Comparison of ENCODE assay signal across 9 cellular contexts in genomic region chr1:21935393-21935804, GRCh38. TPM values are rescaled to one million over a fixed set of nuclear protein-coding genes. Genes with fewer than 3 reads are reported as not detected.
A peak's percentile ranks its signal among the peaks of the same experiment; 100 is the strongest.
DNase-seq lines count a peak whose midpoint lies in the region; ATAC-seq and TF ChIP-seq lines count a peak whose summit lies in the region.
"Had no signal": no experiment of that assay in that cellular context is flagged by ENCODE, and none has a peak within 500 bp of the region (broad histone marks: within the 10 kb centered on the region; RNA-seq: fewer than 3 reads in every experiment).

No MANE protein-coding gene starts in this region.

- peak overlapping the region; percentile 43 for H3K4me3 Mint-ChIP-seq in activated T-helper 2 cell treated with anti-CD3 and anti-CD28 coated beads, Interferon-gamma antibody, Interleukin-2, Interleukin-4, amounts not matched to agents 10 μg/mL and 5 μg/mL and 100 μg/mL, durations not matched to agents 14 hours and 24 hours and 36 hours (ENCODE audit: low read depth)

- DNase-seq in HCT116 (ENCODE audit: low read depth, low spot score) (no peak), spleen (no peak), NCI-H2107 (lab: John Stamatoyannopoulos, UW) (no peak), NCI-H187 (lab: John Stamatoyannopoulos, UW) (no peak)
- no peak for DNase-seq in activated T-helper 2 cell treated with anti-CD3 and anti-CD28 coated beads, Interferon-gamma antibody, Interleukin-2, Interleukin-4, amounts not matched to agents 10 μg/mL and 5 μg/mL and 100 μg/mL, durations not matched to agents 14 hours and 24 hours and 36 hours (ENCODE audit: low spot score)
- DNase-seq in stimulated activated CD4-positive, alpha-beta T cell treated with anti-CD3 and anti-CD28 coated beads, Interleukin-4, amount 100 ng/mL, for 24 hours = no peak

- H4K20me1 ChIP-seq in HCT116 (ENCODE audit: insufficient read depth) = no peaks in the 10 kb centered on the region

- TF ChIP-seq POLR2A in HCT116 (IDR thresholded peaks at IDR 0.05; ENCODE audit: borderline replicate concordance, extremely low read depth, insufficient read depth, insufficient read length) (no peak), spleen (IDR thresholded peaks at IDR 0.05) (no peak)

- no peaks in the 10 kb centered on the region for H3K27me3 ChIP-seq in HCT116 (ENCODE audit: insufficient read depth, low read length)
- H3K27me3 ChIP-seq in spleen (replicated peaks in 1 of 7) = peaks cover 0 to 23% (median 0%) of the 10 kb centered on the region in 7 donors

- H3K27ac ChIP-seq in HCT116 (ENCODE audit: low read depth, low read length) = peak overlapping the region; percentile 60; the same call in 1 of the 2 replicates
- peak overlapping the region in 7 of 8 donors; percentile 11 to 81 (median 75) for H3K27ac ChIP-seq in spleen

- no peak for ATAC-seq in HCT116
- no peak for ATAC-seq in HG03175 (IDR thresholded peaks at IDR 0.05; ENCODE audit: unreplicated experiment)

- peak overlapping the region; percentile 91 for H3K4me2 ChIP-seq in HCT116 (ENCODE audit: low read length)

- H3K9ac ChIP-seq in HCT116 (ENCODE audit: low read length) = peak overlapping the region; percentile 78

- H3K9me3 ChIP-seq in HCT116 (ENCODE audit: control insufficient read depth in 1 of 2, insufficient read depth in 1 of 2, low read depth in 1 of 2, low read length in 2 of 2) (no peaks in the 10 kb centered on the region), iPS-18c (ENCODE audit: control insufficient read depth, insufficient read depth, low read length) (peaks cover 2% of the 10 kb centered on the region), spleen (no peaks in the 10 kb centered on the region)

- H3K4me3 ChIP-seq in HCT116 (replicated peaks in 1 of 2; ENCODE audit: low read depth in 1 of 2, low read length in 2 of 2) = peak overlapping the region; percentile 60 to 76; a peak in 2 of 4 replicates
- peak overlapping the region; percentile 56 for H3K4me3 ChIP-seq in iPS-18c (ENCODE audit: insufficient read depth, low read depth, low read length)
- peak overlapping the region in 6 of 8 donors; percentile 0 to 81 (median 60) for H3K4me3 ChIP-seq in spleen

- RAD21 ChIA-PET in HCT116 (lab: Charles Lee; ENCODE audit: low non-redundant PET in 1 of 2, low total read pairs in 2 of 2, uncharacterized antibody in 2 of 2, unreplicated experiment in 2 of 2) = no interaction called here

- H3K4me1 ChIP-seq in HCT116 (ENCODE audit: control insufficient read depth in 1 of 2, insufficient read depth in 2 of 2, low read length in 2 of 2) (peaks cover 56 to 92% of the 10 kb centered on the region in 2 experiments), spleen (peaks cover 20 to 95% (median 69%) of the 10 kb centered on the region in 6 donors)

- no peak overlapping the region for H2AFZ ChIP-seq in HCT116 (ENCODE audit: low read depth, low read length, poor library complexity, severe bottlenecking)

- peaks cover 47% of the 10 kb centered on the region for H3K79me2 ChIP-seq in HCT116 (ENCODE audit: insufficient read depth, low read length)

- peaks cover 4% of the 10 kb centered on the region for H3K4me1 Mint-ChIP-seq in activated T-helper 2 cell treated with anti-CD3 and anti-CD28 coated beads, Interferon-gamma antibody, Interleukin-2, Interleukin-4, amounts not matched to agents 10 μg/mL and 5 μg/mL and 100 μg/mL, durations not matched to agents 14 hours and 24 hours and 36 hours (ENCODE audit: low read depth)

- H3K36me3 Mint-ChIP-seq in activated T-helper 2 cell treated with anti-CD3 and anti-CD28 coated beads, Interferon-gamma antibody, Interleukin-2, Interleukin-4, amounts not matched to agents 10 μg/mL and 5 μg/mL and 100 μg/mL, durations not matched to agents 14 hours and 24 hours and 36 hours (ENCODE audit: low read depth) = peaks cover 3% of the 10 kb centered on the region

- TF ChIP-seq RAD21 in HCT116 (IDR thresholded peaks at IDR 0.05; ENCODE audit: low read depth) = no peak

- H3K9me2 ChIP-seq in HCT116 (ENCODE audit: insufficient read depth) = no peaks in the 10 kb centered on the region

- no TSS peak for BruUV-seq in HCT116 (replicated peaks; lab: Mats Ljungman, UMichigan)

- H3K9me3 Mint-ChIP-seq in activated T-helper 2 cell treated with anti-CD3 and anti-CD28 coated beads, Interferon-gamma antibody, Interleukin-2, Interleukin-4, amounts not matched to agents 10 μg/mL and 5 μg/mL and 100 μg/mL, durations not matched to agents 14 hours and 24 hours and 36 hours = no peaks in the 10 kb centered on the region

- H3K36me3 ChIP-seq in HCT116 (ENCODE audit: control insufficient read depth in 1 of 2, insufficient read depth in 2 of 2, low read length in 2 of 2) (no peaks in the 10 kb centered on the region), spleen (no peaks in the 10 kb centered on the region)

- POLR2A ChIA-PET in HCT116 (lab: Charles Lee) = no interaction called here

- no peak overlapping the region for H3K27ac Mint-ChIP-seq in activated T-helper 2 cell treated with anti-CD3 and anti-CD28 coated beads, Interferon-gamma antibody, Interleukin-2, Interleukin-4, amounts not matched to agents 10 μg/mL and 5 μg/mL and 100 μg/mL, durations not matched to agents 14 hours and 24 hours and 36 hours

- CTCF ChIA-PET in HCT116 (lab: Charles Lee) = no interaction called here

- intact Hi-C loops in HCT116 (cut with micrococcal nuclease) = loop anchor here (5.0 kb wide), 1 partner anchor 153 kb away; the partner anchor contains the start of gene USP48
- intact Hi-C loops in activated T-helper 2 cell treated with anti-CD3 and anti-CD28 coated beads, Interferon-gamma antibody, Interleukin-2, Interleukin-4, amounts not matched to agents 10 μg/mL and 5 μg/mL and 100 μg/mL, durations not matched to agents 14 hours and 24 hours and 36 hours (cut with micrococcal nuclease) = no loop called here
- intact Hi-C loops in spleen (cut with DNase I; ENCODE audit: low total_unique reads) = no loop called here

- TF ChIP-seq CTCF in HCT116 (IDR thresholded peaks at IDR 0.05 in 2 of 3, conservative IDR thresholded peaks at IDR 0.05 in 1 of 3; ENCODE audit: borderline replicate concordance in 1 of 3, insufficient read depth in 1 of 3, low read depth in 2 of 3, low read length in 2 of 3) (no peak), spleen (IDR thresholded peaks at IDR 0.05 in 8 of 11, conservative IDR thresholded peaks at IDR 0.05 in 3 of 11) (no peak)

- H3K27me3 Mint-ChIP-seq in activated T-helper 2 cell treated with anti-CD3 and anti-CD28 coated beads, Interferon-gamma antibody, Interleukin-2, Interleukin-4, amounts not matched to agents 10 μg/mL and 5 μg/mL and 100 μg/mL, durations not matched to agents 14 hours and 24 hours and 36 hours (ENCODE audit: low read depth) = peaks cover 25% of the 10 kb centered on the region

- 55 to 75% (median 70%) methylated on average over 10 of the region's 10 CpGs for WGBS in spleen, 5 donors

TF ChIP-seq in HCT116, 20 proteins besides CTCF, POLR2A, EP300 and RAD21:
- TF ChIP-seq ZBTB33 (IDR thresholded peaks at IDR 0.05; ENCODE audit: extremely low read depth, insufficient replicate concordance, low read length) (no peak), FOSL1 (IDR thresholded peaks at IDR 0.05; ENCODE audit: low read depth) (no peak), ZFX (IDR thresholded peaks at IDR 0.05) (no peak), POLR2AphosphoS5 (IDR thresholded peaks at IDR 0.05; ENCODE audit: low read depth, low read length) (no peak), CEBPB (IDR thresholded peaks at IDR 0.05; ENCODE audit: low read depth) (no peak), SIN3A (IDR thresholded peaks at IDR 0.05; ENCODE audit: low read depth) (no peak), EZH2 (IDR thresholded peaks at IDR 0.05) (no peak), EGR1 (IDR thresholded peaks at IDR 0.05; ENCODE audit: low read depth) (no peak)

RNA-seq across cellular contexts. Expression of gene HSPG2, which starts 1.7 kb away (rescaled TPM):
- total RNA-seq in HCT116 (2021; ENCODE audit: unreplicated experiment) (55.7 TPM), spleen (100 to 1,000 TPM in 6 of 7 donors, 10 to 100 TPM in 1; 69.7 to 395 (median 178) TPM)
- polyA plus RNA-seq in HCT116 (2012) = 33.5 and 52.2 TPM in 2 replicates
- 3.9 and 4.1 TPM in 2 replicates for total RNA-seq in activated T-helper 2 cell treated with anti-CD3 and anti-CD28 coated beads, Interferon-gamma antibody, Interleukin-2, Interleukin-4, amounts not matched to agents 10 μg/mL and 5 μg/mL and 100 μg/mL, durations not matched to agents 14 hours and 24 hours and 36 hours
- 10 to 100 TPM; 14.4 to 63.5 (median 15.0) TPM for polyA plus RNA-seq in spleen

RNA-seq across cellular contexts. Expression of gene CELA3B, which starts 41.4 kb away (rescaled TPM):
- total RNA-seq in HCT116 (2021; ENCODE audit: unreplicated experiment) (5.3 TPM), spleen (1 to 10 TPM in 2 of 7 donors, under 1 TPM in 1, not detected in 4; 0.60 to 1.8 (median 1.3) TPM)
- polyA plus RNA-seq in HCT116 (2012) = not detected in 2 replicates
- total RNA-seq in activated T-helper 2 cell treated with anti-CD3 and anti-CD28 coated beads, Interferon-gamma antibody, Interleukin-2, Interleukin-4, amounts not matched to agents 10 μg/mL and 5 μg/mL and 100 μg/mL, durations not matched to agents 14 hours and 24 hours and 36 hours = not detected in 2 replicates
- polyA plus RNA-seq in spleen = under 1 TPM; 0.08 to 0.38 (median 0.24) TPM
- total RNA-seq: glomerular endothelial cell had no signal

Comparison
In these comparisons a context has a peak if more than half of its experiments do, and no peak if none do; other contexts are left out.
1. RNA of gene HSPG2, which starts 1.7 kb away (total RNA-seq): 69.7 to 395 TPM in spleen and 55.7 TPM in HCT116 (single experiment); 3.9 to 4.1 TPM in activated T-helper 2 cell treated with anti-CD3 and anti-CD28 coated beads, Interferon-gamma antibody, Interleukin-2, Interleukin-4, amounts not matched to agents 10 μg/mL and 5 μg/mL and 100 μg/mL, durations not matched to agents 14 hours and 24 hours and 36 hours; every median in the first group is over 10 times any median in the second.
2. Peak in every context shown above with its lines, with median percentiles within 50 percentile points of each other: H3K4me3 ChIP-seq.